17 cellular contexts compared by ENCODE assay signal in genomic region chr4:180380733-180381132, GRCh38.
DNase-seq lines count a peak whose midpoint lies in the region; ATAC-seq and FAIRE-seq lines count a peak whose summit lies in the region.
"Had no signal": no experiment of that assay in that cellular context is flagged by ENCODE, and none has a peak within 500 bp of the region (broad histone marks: within the 10 kb centered on the region; RNA-seq: fewer than 3 reads in every experiment).

No MANE protein-coding gene starts in this region.

- peak; percentile 64 for FAIRE-seq in RCC 7860 (lab: Jason Lieb, UNC)
- FAIRE-seq: pancreas, TTC549 had no signal

- DNase-seq in A172 (ENCODE audit: low spot score), result peak; percentile 81
- peak; percentile 68 for DNase-seq in H4 (ENCODE audit: low spot score)
- peak; percentile 64 for DNase-seq in RCC 7860 (ENCODE audit: low spot score)
- DNase-seq in epithelial cell of prostate (ENCODE audit: low read depth, low spot score), result peak; percentile 46
- DNase-seq in GDM1 (lab: John Stamatoyannopoulos, UW), result no peak
- DNase-seq in HuH-7.5 (ENCODE audit: low spot score), result no peak
- DNase-seq in stimulated activated naive CD8-positive, alpha-beta T cell treated with anti-CD3 and anti-CD28 coated beads, Interleukin-15, Interleukin-2, amounts not matched to agents 100 U/mL and 50 U/mL, for 24 hours, result no peak
- DNase-seq: activated naive CD8-positive, alpha-beta T cell treated with anti-CD3 and anti-CD28 coated beads, Interleukin-2, amount 10 ng/mL, durations not matched to agents 7 days and 5 days; BE2C; Kasumi-1; NCI-H187 treated with DMSO at 0.1 percent for 48 hours; pancreas; SIG-M5 had no signal

- H3K27ac ChIP-seq in epithelial cell of prostate, result no peak overlapping the region
- H3K27ac ChIP-seq: pancreas, suprapubic skin had no signal

- ATAC-seq in HG02973 (IDR thresholded peaks at IDR 0.05; ENCODE audit: unreplicated experiment), result no peak
- no peak for ATAC-seq in stimulated activated naive CD8-positive, alpha-beta T cell treated with anti-CD3 and anti-CD28 coated beads, Interleukin-15, Interleukin-2, amounts not matched to agents 100 U/mL and 50 U/mL, for 24 hours
- ATAC-seq: left lobe of liver, pancreas had no signal

Comparison
In these comparisons a context has a peak if more than half of its experiments do, and no peak if none do; other contexts are left out.
1. DNase-seq: peak in A172 (single experiment), H4 (single experiment), RCC 7860 (single experiment) and epithelial cell of prostate (single experiment); none in GDM1 (single experiment), HuH-7.5 (single experiment) and stimulated activated naive CD8-positive, alpha-beta T cell treated with anti-CD3 and anti-CD28 coated beads, Interleukin-15, Interleukin-2, amounts not matched to agents 100 U/mL and 50 U/mL, for 24 hours (single experiment).